Comparison of ENCODE assay signal across 3 cellular contexts in genomic region chr5:139768802-139769465, GRCh38.
TF ChIP-seq lines count a peak whose summit lies in the region.

No MANE protein-coding gene starts in this region.

TF ChIP-seq in H1, 55 proteins besides CTCF, POLR2A, EP300 and RAD21:
- TF ChIP-seq JUND (IDR thresholded peaks at IDR 0.05; ENCODE audit: low read length) = no peak
- no peak for TF ChIP-seq BACH1 (IDR thresholded peaks at IDR 0.05; ENCODE audit: low read length)
- no peak for TF ChIP-seq MAFK (IDR thresholded peaks at IDR 0.05; ENCODE audit: low read depth, low read length)
- TF ChIP-seq TAF7 (optimal IDR thresholded peaks at IDR 0.05; ENCODE audit: borderline replicate concordance, low read depth, low read length) = no peak
- TF ChIP-seq HDAC2 (IDR thresholded peaks at IDR 0.05; ENCODE audit: borderline replicate concordance in 1 of 2, low read depth in 2 of 2, low read length in 2 of 2) = no peak
- no peak for TF ChIP-seq ZNF274 (IDR thresholded peaks at IDR 0.05; ENCODE audit: borderline replicate concordance, extremely low read depth, low read length)
- no peak for TF ChIP-seq ATF3 (IDR thresholded peaks at IDR 0.05; ENCODE audit: insufficient read depth, low read depth, low read length)
- no peak for TF ChIP-seq EZH2 (IDR thresholded peaks at IDR 0.05; ENCODE audit: low read depth, low read length, severe bottlenecking)
- no peak for TF ChIP-seq HDAC6 (IDR thresholded peaks at IDR 0.05; ENCODE audit: low read depth, low read length)
- no peak for TF ChIP-seq ATF2 (IDR thresholded peaks at IDR 0.05; ENCODE audit: low read length)
- TF ChIP-seq KDM1A (IDR thresholded peaks at IDR 0.05; ENCODE audit: borderline replicate concordance, low read length) = no peak
- TF ChIP-seq KDM5A (IDR thresholded peaks at IDR 0.05; ENCODE audit: low read length) = no peak
- no peak for TF ChIP-seq KDM4A (IDR thresholded peaks at IDR 0.05; ENCODE audit: low read depth, low read length, severe bottlenecking)
- TF ChIP-seq TCF12 (IDR thresholded peaks at IDR 0.05; ENCODE audit: low read depth, low read length) = no peak
- TF ChIP-seq SIRT6 (IDR thresholded peaks at IDR 0.05; ENCODE audit: low read length) = no peak
TF ChIP-seq in H1: peak in this region for 0.

TF ChIP-seq in SK-N-SH, 30 proteins besides CTCF, POLR2A, EP300 and RAD21:
- TF ChIP-seq NFIC (IDR thresholded peaks at IDR 0.05; ENCODE audit: borderline replicate concordance) = no peak
- TF ChIP-seq ZBTB33 (IDR thresholded peaks at IDR 0.05; ENCODE audit: borderline replicate concordance, low read depth) = no peak
- no peak for TF ChIP-seq FOSL2 (IDR thresholded peaks at IDR 0.05; ENCODE audit: borderline replicate concordance, low read depth)
- TF ChIP-seq SIN3A (IDR thresholded peaks at IDR 0.05; ENCODE audit: borderline replicate concordance, low read depth, low read length) = no peak
- TF ChIP-seq NRF1 (IDR thresholded peaks at IDR 0.05; ENCODE audit: low read depth, low read length) = no peak
- no peak for TF ChIP-seq TCF12 (IDR thresholded peaks at IDR 0.05)
- TF ChIP-seq TEAD4 (IDR thresholded peaks at IDR 0.05; ENCODE audit: borderline replicate concordance, insufficient read depth) = no peak
- TF ChIP-seq MXI1 (IDR thresholded peaks at IDR 0.05; ENCODE audit: low read depth, low read length) = no peak
- no peak for TF ChIP-seq TAF1 (IDR thresholded peaks at IDR 0.05; ENCODE audit: borderline replicate concordance, low read depth, low read length)
- no peak for TF ChIP-seq MAX (IDR thresholded peaks at IDR 0.05; ENCODE audit: low read depth)
- TF ChIP-seq JUND (IDR thresholded peaks at IDR 0.05) = no peak
- TF ChIP-seq USF2 (IDR thresholded peaks at IDR 0.05; ENCODE audit: borderline replicate concordance, low read depth, low read length) = no peak
- TF ChIP-seq PBX3 (IDR thresholded peaks at IDR 0.05) = no peak
- TF ChIP-seq RFX5 (IDR thresholded peaks at IDR 0.05; ENCODE audit: low read length) = no peak
- no peak for TF ChIP-seq MEF2A (IDR thresholded peaks at IDR 0.05; ENCODE audit: borderline replicate concordance, low read depth)
- TF ChIP-seq SMC3 (IDR thresholded peaks at IDR 0.05; ENCODE audit: low read depth, low read length) = no peak

TF ChIP-seq in GM23338, 12 proteins besides CTCF, POLR2A, EP300 and RAD21:
- TF ChIP-seq ZNF462 (CRISPR knock-in tag; IDR thresholded peaks at IDR 0.05) = no peak
- no peak for TF ChIP-seq ZNF114 (CRISPR knock-in tag; IDR thresholded peaks at IDR 0.05)
- TF ChIP-seq ETS1 (IDR thresholded peaks at IDR 0.05) = no peak
- TF ChIP-seq POLR2AphosphoS5 (IDR thresholded peaks at IDR 0.05; ENCODE audit: low read depth) = no peak
- no peak for TF ChIP-seq REST (IDR thresholded peaks at IDR 0.05; ENCODE audit: unreplicated experiment)
- no peak for TF ChIP-seq NANOG (IDR thresholded peaks at IDR 0.05; ENCODE audit: borderline replicate concordance)
- no peak for TF ChIP-seq STAT1 (IDR thresholded peaks at IDR 0.05; ENCODE audit: unreplicated experiment)
